15 cellular contexts compared by ENCODE assay signal in genomic region chr3:80770106-80771079, GRCh38.
DNase-seq lines count a peak whose midpoint lies in the region; ATAC-seq and TF ChIP-seq lines count a peak whose summit lies in the region.
"Had no signal": no experiment of that assay in that cellular context is flagged by ENCODE, and none has a peak within 500 bp of the region (broad histone marks: within the 10 kb centered on the region; RNA-seq: fewer than 3 reads in every experiment).

No MANE protein-coding gene starts in this region.

- TF ChIP-seq POLR2A in testis (IDR thresholded peaks at IDR 0.05): no peak
- TF ChIP-seq POLR2A in sigmoid colon (IDR thresholded peaks at IDR 0.05): no peak

- H3K4me3 ChIP-seq in fibroblast of pulmonary artery (replicated peaks; ENCODE audit: low read depth, low read length): no peak overlapping the region
- H3K4me3 ChIP-seq in testis: peak overlapping the region; percentile 49 to 53
- H3K4me3 ChIP-seq in sigmoid colon: no peak overlapping the region
- H3K4me3 ChIP-seq: A549, HAP-1, MG63, transverse colon had no signal

- in situ Hi-C loops in SK-MEL-5 (cut with HindIII; ENCODE audit: low pct_unique_long_range_greater_than_20kb, low sequenced_read_pairs): no loop called here

- intact Hi-C loops in testis (cut with DNase I; ENCODE audit: low total_unique reads): no loop called here
- intact Hi-C loops in sigmoid colon (cut with DNase I): no loop called here
- intact Hi-C loops in Calu3 (cut with micrococcal nuclease; ENCODE audit: unreplicated experiment): no loop called here

- peak overlapping the region; percentile 66 for H3K4me3 Mint-ChIP-seq in activated naive CD4-positive, alpha-beta T cell treated with anti-CD3 and anti-CD28 coated beads, Interleukin-2, amount 10 ng/mL, durations not matched to agents 7 days and 5 days
- no peak overlapping the region for H3K4me3 Mint-ChIP-seq in Calu3 (ENCODE audit: low read depth, unreplicated experiment)
- H3K4me3 Mint-ChIP-seq: T-helper 1 cell treated with Interleukin-12 subunit alpha and Interleukin-12 subunit beta and Interleukin-4 antibody, amounts not matched to agents 30 μg/mL and 1 μg/mL, for 36 hours had no signal

- peak overlapping the region; percentile 87 for H3K27ac Mint-ChIP-seq in activated naive CD4-positive, alpha-beta T cell treated with anti-CD3 and anti-CD28 coated beads, Interleukin-2, amount 10 ng/mL, durations not matched to agents 7 days and 5 days
- H3K27ac Mint-ChIP-seq in activated naive CD4-positive, alpha-beta T cell treated with anti-CD3 and anti-CD28 coated beads, Interleukin-2, amount 50 U/mL, for 72 hours: no peak overlapping the region
- no peak overlapping the region for H3K27ac Mint-ChIP-seq in Calu3 (ENCODE audit: unreplicated experiment)
- H3K27ac Mint-ChIP-seq: T-helper 1 cell treated with Interleukin-12 subunit alpha and Interleukin-12 subunit beta and Interleukin-4 antibody, amounts not matched to agents 30 μg/mL and 1 μg/mL, for 36 hours had no signal

- no peak for TF ChIP-seq EP300 in sigmoid colon (IDR thresholded peaks at IDR 0.05)

- no peaks in the 10 kb centered on the region for H3K4me1 ChIP-seq in testis
- H3K4me1 ChIP-seq in sigmoid colon: no peaks in the 10 kb centered on the region
- H3K4me1 ChIP-seq: A549, HAP-1, transverse colon had no signal

- no peak for DNase-seq in activated naive CD4-positive, alpha-beta T cell treated with anti-CD3 and anti-CD28 coated beads, Interleukin-2, amount 10 ng/mL, durations not matched to agents 7 days and 5 days
- no peak for DNase-seq in activated naive CD4-positive, alpha-beta T cell treated with anti-CD3 and anti-CD28 coated beads, Interleukin-2, amount 50 U/mL, for 72 hours (ENCODE audit: low spot score in 2 of 2)
- DNase-seq in SK-MEL-5 (ENCODE audit: low read depth, low spot score): peak; percentile 40
- DNase-seq in fibroblast of pulmonary artery (ENCODE audit: low read depth): peak; percentile 7
- DNase-seq in testis: peak; percentile 49
- DNase-seq in sigmoid colon: no peak
- DNase-seq in NCI-H446 (lab: John Stamatoyannopoulos, UW): no peak
- DNase-seq in Calu3: no peak
- DNase-seq: left ventricle myocardium superior, MG63, NCI-H82, transverse colon had no signal

- ATAC-seq in activated naive CD4-positive, alpha-beta T cell treated with anti-CD3 and anti-CD28 coated beads, Interleukin-2, amount 50 U/mL, for 72 hours: no peak
- ATAC-seq: A549, left ventricle myocardium superior had no signal

- H3K36me3 ChIP-seq in testis (ENCODE audit: low read depth, missing control alignments) (no peaks in the 10 kb centered on the region), sigmoid colon (no peaks in the 10 kb centered on the region)
- H3K36me3 ChIP-seq: HAP-1, MG63, transverse colon had no signal

- 62 to 79% methylated on average over 47 to 56 of the region's 61 CpGs for WGBS in testis, 2 donors
- 91 to 96% methylated on average over 49 of the region's 61 CpGs for WGBS in sigmoid colon, 2 donors

- no peaks in the 10 kb centered on the region for H3K27me3 Mint-ChIP-seq in activated naive CD4-positive, alpha-beta T cell treated with anti-CD3 and anti-CD28 coated beads, Interleukin-2, amount 10 ng/mL, durations not matched to agents 7 days and 5 days
- no peaks in the 10 kb centered on the region for H3K27me3 Mint-ChIP-seq in Calu3 (ENCODE audit: unreplicated experiment)

- H3K27ac ChIP-seq in testis: peak overlapping the region in 1 of 2 donors; percentile 53
- no peak overlapping the region for H3K27ac ChIP-seq in sigmoid colon
- H3K27ac ChIP-seq: A549, transverse colon had no signal

- TF ChIP-seq CTCF in fibroblast of pulmonary artery (IDR thresholded peaks at IDR 0.05; ENCODE audit: low read length, missing control alignments) (no peak), testis (IDR thresholded peaks at IDR 0.05) (no peak), sigmoid colon (IDR thresholded peaks at IDR 0.05) (no peak), Calu3 (IDR thresholded peaks at IDR 0.05; ENCODE audit: unreplicated experiment) (no peak)

- H3K9me3 ChIP-seq in testis (no peaks in the 10 kb centered on the region), sigmoid colon (no peaks in the 10 kb centered on the region)
- H3K9me3 ChIP-seq: A549, HAP-1, MG63, transverse colon had no signal

- no TSS peak for BruUV-seq in Calu3 (replicated peaks; lab: Mats Ljungman, UMichigan)

- CTCF ChIA-PET in activated naive CD4-positive, alpha-beta T cell treated with anti-CD3 and anti-CD28 coated beads, Interleukin-2, amount 10 ng/mL, durations not matched to agents 7 days and 5 days (lab: Charles Lee): no interaction called here
- CTCF ChIA-PET in Calu3 (lab: Charles Lee): no interaction called here

- H3K9me3 Mint-ChIP-seq in activated naive CD4-positive, alpha-beta T cell treated with anti-CD3 and anti-CD28 coated beads, Interleukin-2, amount 10 ng/mL, durations not matched to agents 7 days and 5 days: peaks cover 10% of the 10 kb centered on the region
- H3K9me3 Mint-ChIP-seq in activated naive CD4-positive, alpha-beta T cell treated with anti-CD3 and anti-CD28 coated beads, Interleukin-2, amount 50 U/mL, for 72 hours: peaks cover 6 to 14% of the 10 kb centered on the region in 2 donors
- peaks cover 3% of the 10 kb centered on the region for H3K9me3 Mint-ChIP-seq in Calu3 (ENCODE audit: low read depth, unreplicated experiment)

- H3K27me3 ChIP-seq in testis: no peaks in the 10 kb centered on the region
- no peaks in the 10 kb centered on the region for H3K27me3 ChIP-seq in sigmoid colon
- H3K27me3 ChIP-seq: MG63, transverse colon had no signal

- no peaks in the 10 kb centered on the region for H3K36me3 Mint-ChIP-seq in activated naive CD4-positive, alpha-beta T cell treated with anti-CD3 and anti-CD28 coated beads, Interleukin-2, amount 10 ng/mL, durations not matched to agents 7 days and 5 days
- H3K36me3 Mint-ChIP-seq in activated naive CD4-positive, alpha-beta T cell treated with anti-CD3 and anti-CD28 coated beads, Interleukin-2, amount 50 U/mL, for 72 hours: peaks cover 7 to 8% of the 10 kb centered on the region in 2 donors
- H3K36me3 Mint-ChIP-seq in Calu3 (ENCODE audit: insufficient read depth, unreplicated experiment): peaks cover 6% of the 10 kb centered on the region

- no peaks in the 10 kb centered on the region for H3K4me1 Mint-ChIP-seq in activated naive CD4-positive, alpha-beta T cell treated with anti-CD3 and anti-CD28 coated beads, Interleukin-2, amount 10 ng/mL, durations not matched to agents 7 days and 5 days
- no peaks in the 10 kb centered on the region for H3K4me1 Mint-ChIP-seq in Calu3 (ENCODE audit: low read depth, unreplicated experiment)

Comparison
In these comparisons a context has a peak if more than half of its experiments do, and no peak if none do; other contexts are left out.
1. DNase-seq: peak in SK-MEL-5 (single experiment), fibroblast of pulmonary artery (single experiment) and testis (single experiment); none in activated naive CD4-positive, alpha-beta T cell treated with anti-CD3 and anti-CD28 coated beads, Interleukin-2, amount 10 ng/mL, durations not matched to agents 7 days and 5 days (single experiment), activated naive CD4-positive, alpha-beta T cell treated with anti-CD3 and anti-CD28 coated beads, Interleukin-2, amount 50 U/mL, for 72 hours (0 of 2), sigmoid colon (single experiment), NCI-H446 (0 of 2) and Calu3 (single experiment).
2. H3K4me3 ChIP-seq: peak in testis (2 of 2); none in fibroblast of pulmonary artery (single experiment) and sigmoid colon (0 of 4).